Comparison of ENCODE assay signal across 10 cellular contexts in the genomic region with DNA sequence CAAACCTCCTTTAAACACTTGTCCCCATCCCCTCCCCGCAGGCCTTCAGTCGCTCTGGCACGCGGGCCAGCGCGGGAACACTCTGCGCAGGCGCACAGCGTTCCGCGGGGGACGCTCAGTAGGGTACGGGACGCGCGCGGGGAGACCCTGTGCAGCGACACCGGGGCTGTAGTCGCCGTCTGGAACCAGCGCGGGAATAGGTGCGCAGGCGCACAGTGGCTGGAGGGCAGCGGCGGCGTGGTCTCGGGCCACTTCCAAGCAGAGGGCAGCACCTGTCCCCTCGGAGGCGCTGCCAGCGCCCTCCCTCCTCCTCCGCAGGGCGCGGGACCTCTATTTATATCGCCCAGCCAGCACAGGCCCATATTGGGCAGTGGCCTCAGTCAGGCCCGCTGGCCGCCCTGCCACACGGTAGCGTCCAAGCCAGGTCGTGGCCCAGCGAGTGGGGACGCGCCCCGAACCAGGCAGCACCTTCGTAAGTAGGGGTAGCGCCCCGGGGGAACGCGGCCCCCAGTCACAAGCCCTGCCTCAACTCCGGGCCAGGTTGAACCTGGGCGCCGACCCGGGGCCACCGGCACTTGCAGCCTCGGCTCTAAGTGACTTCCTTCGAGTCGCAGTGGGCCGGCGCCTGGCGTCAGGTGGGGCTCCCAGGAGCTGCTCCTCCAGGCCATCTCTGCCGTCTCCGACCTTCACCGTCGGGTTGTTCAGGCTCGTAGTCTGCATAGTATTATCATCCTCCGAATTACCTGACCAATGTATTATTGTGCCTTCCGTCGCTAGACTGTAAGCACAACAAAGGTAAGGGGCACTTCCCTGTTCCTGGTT. TPM values are rescaled to one million over a fixed set of nuclear protein-coding genes. Genes with fewer than 3 reads are reported as not detected.
DNase-seq lines count a peak whose midpoint lies in the region; ATAC-seq and TF ChIP-seq lines count a peak whose summit lies in the region.
"Had no signal": no experiment of that assay in that cellular context is flagged by ENCODE, and none has a peak within 500 bp of the region (broad histone marks: within the 10 kb centered on the region; RNA-seq: fewer than 3 reads in every experiment).

Gene KBTBD12 (plus strand): TSS at position 118 of the 822 bp plus-strand sequence. CDS start 7,830 bp downstream, outside the sequence.

- H3K27me3 ChIP-seq in iPS DF 6.9 (ENCODE audit: control insufficient read depth, insufficient read depth, low read length) (peaks cover 14% of the 10 kb centered on the region; the same call in 1 of the 2 replicates), SJCRH30 (no peaks in the 10 kb centered on the region)

- H3K4me3 ChIP-seq in GM12865 (ENCODE audit: low read depth, low read length) (peak within 1 kb of the TSS; percentile 25; the same call in 1 of the 2 replicates), iPS DF 6.9 (ENCODE audit: low read length) (peak within 1 kb of the TSS; percentile 35; the same call in 1 of the 2 replicates), SJCRH30 (no peak within 1 kb of the TSS)

- ATAC-seq in sciatic nerve (peak; percentile 60), HG02571 (IDR thresholded peaks at IDR 0.05; ENCODE audit: unreplicated experiment) (no peak)

- H3K4me1 ChIP-seq in iPS DF 6.9 (ENCODE audit: control insufficient read depth, insufficient read depth, low read length), result 0 out of 2 replicates have a peak, but pooled peaks cover 2% of the 10 kb centered on the region
- peaks cover 7% of the 10 kb centered on the region for H3K4me1 ChIP-seq in SJCRH30

- H3K9me3 ChIP-seq in iPS DF 6.9 (ENCODE audit: control insufficient read depth, insufficient read depth, low read length) (no peaks in the 10 kb centered on the region), SJCRH30 (replicated peaks) (no peaks in the 10 kb centered on the region)

- TF ChIP-seq CTCF in GM12865 (IDR thresholded peaks at IDR 0.05; ENCODE audit: insufficient read depth, low read depth, low read length, missing control alignments), result no peak

- intact Hi-C loops in sciatic nerve (cut with DNase I), result no loop called here

- no peaks in the 10 kb centered on the region for H3K36me3 ChIP-seq in iPS DF 6.9 (ENCODE audit: control insufficient read depth, insufficient read depth, low read length)
- H3K36me3 ChIP-seq in SJCRH30, result no peaks in the 10 kb centered on the region

- DNase-seq in GM12865 (ENCODE audit: low read depth) (no peak), iPS DF 6.9 (ENCODE audit: low read depth, low spot score) (no peak), sciatic nerve (ENCODE audit: low spot score) (peak; percentile 60), NCI-H2196 (lab: John Stamatoyannopoulos, UW; ENCODE audit: unreplicated experiment) (no peak), SJCRH30 (no peak), HCEC 1CT (no peak)
- DNase-seq: NCI-H510A had no signal

- H3K27ac ChIP-seq in angular gyrus (ENCODE audit: low read depth, low read length), result peak within 1 kb of the TSS; percentile 70
- no peak within 1 kb of the TSS for H3K27ac ChIP-seq in iPS DF 6.9 (ENCODE audit: low read length)
- H3K27ac ChIP-seq in SJCRH30, result no peak within 1 kb of the TSS
- H3K27ac ChIP-seq: epithelial cell of prostate had no signal

- WGBS in iPS DF 6.9 (ENCODE audit: insufficient coverage, insufficient read length), result no CpG with 5 or more reads among the region's 69 CpGs

RNA-seq across cellular contexts. Expression of gene KBTBD12, which starts in this region (rescaled TPM):
- 1.1 TPM for total RNA-seq in sciatic nerve
- not detected in 2 replicates for total RNA-seq in SJCRH30 (2014; rRNA removed; shearing (Covaris generic))
